29 cellular contexts compared by ENCODE assay signal in genomic region chr3:5473471-5473870, GRCh38.
"Had no signal": no experiment of that assay in that cellular context is flagged by ENCODE, and none has a peak within 500 bp of the region (broad histone marks: within the 10 kb centered on the region; RNA-seq: fewer than 3 reads in every experiment).

No MANE protein-coding gene starts in this region.

- H3K27ac ChIP-seq: epithelial cell of prostate, esophagus squamous epithelium, heart right ventricle, pancreas, prostate gland, skin epidermis, stomach, thyroid gland, upper lobe of left lung, vagina, VCaP had no signal

- H3K4me3 ChIP-seq: esophagus squamous epithelium, heart right ventricle, pancreas, prostate gland, skin epidermis, stomach, thyroid gland, upper lobe of left lung, vagina had no signal

- H3K36me3 ChIP-seq: esophagus squamous epithelium, heart right ventricle, pancreas, prostate gland, stomach, thyroid gland, upper lobe of left lung, vagina had no signal

- FAIRE-seq: bronchial epithelial cell, colon, endometrium, pancreas, TTC549 had no signal

- ATAC-seq: heart right ventricle; naive thymus-derived CD4-positive, alpha-beta T cell; pancreas; sciatic nerve had no signal

- H3K4me1 ChIP-seq: esophagus squamous epithelium, heart right ventricle, pancreas, prostate gland, stomach, thyroid gland, upper lobe of left lung, vagina had no signal

- H3K27me3 ChIP-seq: esophagus squamous epithelium, heart right ventricle, pancreas, stomach, thyroid gland, upper lobe of left lung, vagina had no signal

- DNase-seq: activated CD4-positive, alpha-beta T cell treated with anti-CD3 and anti-CD28 coated beads for 4 hours; activated CD4-positive, alpha-beta T cell treated with anti-CD3 and anti-CD28 coated beads, Interleukin-2, amount 50 U/mL, for 4 hours; activated effector memory CD4-positive, alpha-beta T cell treated with Interleukin-2 at 50 U/mL for 16 hours; activated naive CD4-positive, alpha-beta T cell treated with Interleukin-2 at 50 U/mL for 16 hours; anterior cingulate cortex; dermis blood vessel endothelial cell; effector CD8-positive, alpha-beta T cell; esophagus squamous epithelium; foreskin melanocyte; heart right ventricle; midbrain; naive thymus-derived CD4-positive, alpha-beta T cell; pancreas; retina; stimulated activated CD4-positive, alpha-beta T cell treated with anti-CD3 and anti-CD28 coated beads, Interleukin-12 subunit alpha, Interleukin-12 subunit beta, amount 100 ng/mL, for 4 hours; stimulated activated CD4-positive, alpha-beta T cell treated with anti-CD3 and anti-CD28 coated beads, Interleukin-4, amount 100 ng/mL, for 1 hour; stomach; thyroid gland; upper lobe of left lung had no signal

- H3K9me3 ChIP-seq: esophagus squamous epithelium, heart right ventricle, pancreas, prostate gland, stomach, thyroid gland, upper lobe of left lung, vagina had no signal
